Comparison of ENCODE assay signal across 1 cellular context in genomic region chr10:15879663-15880062, GRCh38.
TF ChIP-seq lines count a peak whose summit lies in the region.

No MANE protein-coding gene starts in this region.

TF ChIP-seq in K562, 482 proteins besides CTCF, POLR2A, EP300 and RAD21 (continued from another document):
- TF ChIP-seq ZNF740 (CRISPR knock-in tag; IDR thresholded peaks at IDR 0.05), result no peak
- TF ChIP-seq ZNF740 (tag; IDR thresholded peaks at IDR 0.05), result no peak
